ENCODE assay signal across 8 cellular contexts in the genomic region with DNA sequence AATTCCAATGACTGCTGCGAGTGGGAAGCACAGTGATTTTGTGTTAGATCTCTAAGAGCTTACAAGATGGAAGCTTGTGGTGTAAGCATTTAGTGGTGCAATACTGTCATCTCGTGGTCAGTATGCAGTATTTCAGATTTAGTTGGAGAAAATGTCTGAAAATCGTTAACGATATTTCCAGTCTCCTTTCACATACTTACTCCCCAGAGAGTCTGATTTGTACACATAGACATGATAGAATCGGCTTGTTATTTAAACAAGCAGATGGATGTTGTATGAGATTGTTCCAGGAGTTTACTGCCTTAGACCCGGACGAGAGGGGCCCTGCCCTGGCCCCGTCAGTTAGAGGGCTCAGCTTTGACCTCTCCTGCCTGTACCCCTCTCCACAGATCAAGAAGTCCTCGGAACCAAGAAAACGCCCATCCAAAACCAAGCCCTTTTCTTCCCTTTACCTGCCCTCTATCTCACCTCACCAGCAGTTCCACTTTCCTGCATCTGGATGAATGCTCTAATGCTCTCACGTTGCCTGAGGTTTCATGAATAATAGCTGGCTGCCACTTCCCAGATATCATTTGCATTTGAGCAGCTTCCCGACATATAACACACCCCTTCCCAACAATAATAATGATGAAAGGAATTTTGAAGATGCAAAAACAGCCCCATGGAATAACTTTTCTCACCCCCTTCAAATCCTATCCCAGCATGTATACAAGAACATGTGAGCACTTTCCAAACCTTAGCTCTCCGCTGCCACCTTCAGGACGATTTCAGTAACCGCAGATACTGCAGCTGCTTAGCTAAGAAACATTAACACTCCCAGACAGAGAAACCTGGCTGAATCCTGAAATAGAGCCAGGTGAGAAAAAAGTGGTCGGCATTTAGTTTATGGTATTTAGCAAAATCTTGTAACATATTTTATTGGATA.
DNase-seq lines count a peak whose midpoint lies in the region; ATAC-seq and TF ChIP-seq lines count a peak whose summit lies in the region.

No MANE protein-coding gene starts in this region.

- H3K4me3 ChIP-seq in CD4-positive, CD25-positive, alpha-beta regulatory T cell (ENCODE audit: low read depth, low read length), result peak overlapping the region; percentile 72
- H3K4me3 ChIP-seq in lung, result no peak overlapping the region

- H3K36me3 Mint-ChIP-seq in CD4-positive, CD25-positive, alpha-beta regulatory T cell, result no peaks in the 10 kb centered on the region

- H3K4me3 Mint-ChIP-seq in CD4-positive, CD25-positive, alpha-beta regulatory T cell, result no peak overlapping the region

- no peaks in the 10 kb centered on the region for H3K27me3 ChIP-seq in CD4-positive, CD25-positive, alpha-beta regulatory T cell (ENCODE audit: control insufficient read depth, insufficient read depth, low read length)
- H3K27me3 ChIP-seq in lung (ENCODE audit: control insufficient read depth, insufficient read depth), result no peaks in the 10 kb centered on the region

- peaks cover 8% of the 10 kb centered on the region for H3K4me1 ChIP-seq in CD4-positive, CD25-positive, alpha-beta regulatory T cell (ENCODE audit: control insufficient read depth, insufficient read depth, low read length, poor library complexity, severe bottlenecking)
- H3K4me1 ChIP-seq in lung (ENCODE audit: control insufficient read depth in 2 of 2, insufficient read depth in 2 of 2, low read length in 2 of 2), result peaks cover 0 to 3% of the 10 kb centered on the region in 2 donors

- H3K27ac Mint-ChIP-seq in CD4-positive, CD25-positive, alpha-beta regulatory T cell, result no peak overlapping the region

- 3% methylated on average over 16 of the region's 16 CpGs for WGBS in lung, 2 donors

- H3K9me3 Mint-ChIP-seq in CD4-positive, CD25-positive, alpha-beta regulatory T cell, result no peaks in the 10 kb centered on the region

- peak overlapping the region; percentile 8 for H3K27ac ChIP-seq in CD4-positive, CD25-positive, alpha-beta regulatory T cell (ENCODE audit: insufficient read depth, low read length, poor library complexity, severe bottlenecking)
- peak overlapping the region; percentile 0 to 4 for H3K27ac ChIP-seq in lung (ENCODE audit: low read depth in 1 of 2, low read length in 1 of 2)

- no peaks in the 10 kb centered on the region for H3K27me3 Mint-ChIP-seq in CD4-positive, CD25-positive, alpha-beta regulatory T cell

- peak; percentile 98 for TF ChIP-seq CTCF in lung (IDR thresholded peaks at IDR 0.05; ENCODE audit: control extremely low read depth, extremely low read depth)

- no peaks in the 10 kb centered on the region for H3K36me3 ChIP-seq in CD4-positive, CD25-positive, alpha-beta regulatory T cell (ENCODE audit: control insufficient read depth, insufficient read depth, low read length)
- H3K36me3 ChIP-seq in lung (ENCODE audit: control insufficient read depth in 2 of 2, insufficient read depth in 2 of 2, low read length in 2 of 2), result no peaks in the 10 kb centered on the region

- H3K9me3 ChIP-seq in CD4-positive, CD25-positive, alpha-beta regulatory T cell (ENCODE audit: control insufficient read depth in 2 of 2, low read length in 2 of 2), result no peaks in the 10 kb centered on the region
- H3K9me3 ChIP-seq in lung (ENCODE audit: control insufficient read depth in 2 of 2, insufficient read depth in 1 of 2, low read length in 1 of 2), result no peaks in the 10 kb centered on the region

- peak; percentile 80 to 82 for ATAC-seq in CD4-positive, CD25-positive, alpha-beta regulatory T cell (ENCODE audit: low read depth in 2 of 2)
- peak; percentile 83 for ATAC-seq in GM19397 (IDR thresholded peaks at IDR 0.05; ENCODE audit: unreplicated experiment)
- peak; percentile 74 for ATAC-seq in HG03558 (IDR thresholded peaks at IDR 0.05; ENCODE audit: extremely low read depth, unreplicated experiment)
- peak; percentile 85 for ATAC-seq in lung (ENCODE audit: insufficient read depth, low FRiP score)

- peak; percentile 36 to 84 (median 71) for DNase-seq in CD4-positive, CD25-positive, alpha-beta regulatory T cell
- DNase-seq in NCI-H69 (lab: John Stamatoyannopoulos, UW) (peak; percentile 77), lung (ENCODE audit: low spot score) (peak; percentile 77)
- DNase-seq in activated CD4-positive, alpha-beta T cell treated with anti-CD3 and anti-CD28 coated beads, Interleukin-2, amount 50 U/mL, for 48 hours, result peak; percentile 72 to 81
- DNase-seq in effector CD4-positive, alpha-beta T cell, result peak; percentile 54
- peak; percentile 43 to 68 (median 52) for DNase-seq in stimulated activated CD4-positive, alpha-beta T cell treated with anti-CD3 and anti-CD28 coated beads, TNF-alpha, amount 100 ng/mL, for 24 hours (ENCODE audit: low read depth in 3 of 3)

- H3K4me1 Mint-ChIP-seq in CD4-positive, CD25-positive, alpha-beta regulatory T cell, result no peaks in the 10 kb centered on the region
